In genomic region chr4:77758804-77759203, GRCh38 we compare ENCODE assay signal across 23 cellular contexts.
DNase-seq lines count a peak whose midpoint lies in the region; ATAC-seq lines count a peak whose summit lies in the region.
"Had no signal": no experiment of that assay in that cellular context is flagged by ENCODE, and none has a peak within 500 bp of the region (broad histone marks: within the 10 kb centered on the region; RNA-seq: fewer than 3 reads in every experiment).

No MANE protein-coding gene starts in this region.

- peak overlapping the region; percentile 69 for H3K27ac Mint-ChIP-seq in activated CD4-positive, alpha-beta T cell treated with anti-CD3 and anti-CD28 coated beads for 36 hours
- peak overlapping the region; percentile 61 for H3K27ac Mint-ChIP-seq in stimulated activated naive CD8-positive, alpha-beta T cell treated with anti-CD3 and anti-CD28 coated beads, Interleukin-15, Interleukin-2, amounts not matched to agents 100 ng/mL and 50 ng/mL, for 24 hours
- H3K27ac Mint-ChIP-seq in memory B cell, result peak overlapping the region; percentile 84
- peak overlapping the region; percentile 24 for H3K27ac Mint-ChIP-seq in stimulated activated effector memory CD8-positive, alpha-beta T cell treated with anti-CD3 and anti-CD28 coated beads, Interleukin-12 subunit alpha, Interleukin-12 subunit beta, amount 100 ng/mL, for 72 hours
- H3K27ac Mint-ChIP-seq: GM23338, H9 had no signal

- POLR2A ChIA-PET in activated CD4-positive, alpha-beta T cell treated with anti-CD3 and anti-CD28 coated beads for 36 hours (lab: Charles Lee), result no interaction called here

- H3K27ac ChIP-seq in caudate nucleus (ENCODE audit: low read depth, low read length), result no peak overlapping the region
- H3K27ac ChIP-seq: 22Rv1, PC-9 had no signal

- no peak overlapping the region for H3K4me3 Mint-ChIP-seq in activated CD4-positive, alpha-beta T cell treated with anti-CD3 and anti-CD28 coated beads for 36 hours
- H3K4me3 Mint-ChIP-seq in stimulated activated naive CD8-positive, alpha-beta T cell treated with anti-CD3 and anti-CD28 coated beads, Interleukin-15, Interleukin-2, amounts not matched to agents 100 ng/mL and 50 ng/mL, for 24 hours, result no peak overlapping the region
- H3K4me3 Mint-ChIP-seq in memory B cell, result no peak overlapping the region
- no peak overlapping the region for H3K4me3 Mint-ChIP-seq in stimulated activated effector memory CD8-positive, alpha-beta T cell treated with anti-CD3 and anti-CD28 coated beads, Interleukin-12 subunit alpha, Interleukin-12 subunit beta, amount 100 ng/mL, for 72 hours
- H3K4me3 Mint-ChIP-seq: CD14-positive monocyte, GM23338, H9 had no signal

- no peak for ATAC-seq in activated CD4-positive, alpha-beta T cell treated with anti-CD3 and anti-CD28 coated beads for 36 hours
- no peak for ATAC-seq in stimulated activated naive CD8-positive, alpha-beta T cell treated with anti-CD3 and anti-CD28 coated beads, Interleukin-15, Interleukin-2, amounts not matched to agents 100 U/mL and 50 U/mL, for 24 hours
- no peak for ATAC-seq in memory B cell (ENCODE audit: low read depth)
- no peak for ATAC-seq in stimulated activated effector memory CD8-positive, alpha-beta T cell treated with anti-CD3 and anti-CD28 coated beads, Interleukin-12 subunit alpha, Interleukin-12 subunit beta, amount 100 ng/mL, for 72 hours
- ATAC-seq: GM23338 had no signal

- H3K9me3 Mint-ChIP-seq in activated CD4-positive, alpha-beta T cell treated with anti-CD3 and anti-CD28 coated beads for 36 hours (ENCODE audit: low read depth), result peaks cover 16% of the 10 kb centered on the region
- peaks cover 25% of the 10 kb centered on the region for H3K9me3 Mint-ChIP-seq in stimulated activated naive CD8-positive, alpha-beta T cell treated with anti-CD3 and anti-CD28 coated beads, Interleukin-15, Interleukin-2, amounts not matched to agents 100 ng/mL and 50 ng/mL, for 24 hours
- H3K9me3 Mint-ChIP-seq in memory B cell, result peaks cover 7% of the 10 kb centered on the region
- peaks cover 17% of the 10 kb centered on the region for H3K9me3 Mint-ChIP-seq in stimulated activated effector memory CD8-positive, alpha-beta T cell treated with anti-CD3 and anti-CD28 coated beads, Interleukin-12 subunit alpha, Interleukin-12 subunit beta, amount 100 ng/mL, for 72 hours

- H3K27me3 Mint-ChIP-seq in activated CD4-positive, alpha-beta T cell treated with anti-CD3 and anti-CD28 coated beads for 36 hours, result no peaks in the 10 kb centered on the region
- H3K27me3 Mint-ChIP-seq in stimulated activated naive CD8-positive, alpha-beta T cell treated with anti-CD3 and anti-CD28 coated beads, Interleukin-15, Interleukin-2, amounts not matched to agents 100 ng/mL and 50 ng/mL, for 24 hours, result no peaks in the 10 kb centered on the region
- no peaks in the 10 kb centered on the region for H3K27me3 Mint-ChIP-seq in memory B cell

- CTCF ChIA-PET in activated CD4-positive, alpha-beta T cell treated with anti-CD3 and anti-CD28 coated beads for 36 hours (lab: Charles Lee), result interaction anchor here (0.9 kb wide), 1 partner anchor 12 kb away, joined by 3 read pairs; no protein-coding TSS in a partner anchor

- intact Hi-C loops in activated CD4-positive, alpha-beta T cell treated with anti-CD3 and anti-CD28 coated beads for 36 hours (cut with DNase I, micrococcal nuclease), result no loop called here

- peaks cover 69% of the 10 kb centered on the region for H3K36me3 Mint-ChIP-seq in activated CD4-positive, alpha-beta T cell treated with anti-CD3 and anti-CD28 coated beads for 36 hours (ENCODE audit: low read depth)
- peaks cover 85% of the 10 kb centered on the region for H3K36me3 Mint-ChIP-seq in stimulated activated naive CD8-positive, alpha-beta T cell treated with anti-CD3 and anti-CD28 coated beads, Interleukin-15, Interleukin-2, amounts not matched to agents 100 ng/mL and 50 ng/mL, for 24 hours (ENCODE audit: low read depth)
- H3K36me3 Mint-ChIP-seq in memory B cell, result peaks cover 45% of the 10 kb centered on the region
- peaks cover 84% of the 10 kb centered on the region for H3K36me3 Mint-ChIP-seq in stimulated activated effector memory CD8-positive, alpha-beta T cell treated with anti-CD3 and anti-CD28 coated beads, Interleukin-12 subunit alpha, Interleukin-12 subunit beta, amount 100 ng/mL, for 72 hours

- peaks cover 27% of the 10 kb centered on the region for H3K4me1 Mint-ChIP-seq in activated CD4-positive, alpha-beta T cell treated with anti-CD3 and anti-CD28 coated beads for 36 hours
- peaks cover 28% of the 10 kb centered on the region for H3K4me1 Mint-ChIP-seq in stimulated activated naive CD8-positive, alpha-beta T cell treated with anti-CD3 and anti-CD28 coated beads, Interleukin-15, Interleukin-2, amounts not matched to agents 100 ng/mL and 50 ng/mL, for 24 hours (ENCODE audit: low read depth)
- peaks cover 4% of the 10 kb centered on the region for H3K4me1 Mint-ChIP-seq in memory B cell
- H3K4me1 Mint-ChIP-seq in stimulated activated effector memory CD8-positive, alpha-beta T cell treated with anti-CD3 and anti-CD28 coated beads, Interleukin-12 subunit alpha, Interleukin-12 subunit beta, amount 100 ng/mL, for 72 hours, result peaks cover 31% of the 10 kb centered on the region
- H3K4me1 Mint-ChIP-seq: CD14-positive monocyte, GM23338, H9 had no signal

- no peak for DNase-seq in activated CD4-positive, alpha-beta T cell treated with anti-CD3 and anti-CD28 coated beads for 36 hours
- DNase-seq in activated CD4-positive, alpha-beta T cell treated with anti-CD3 and anti-CD28 coated beads for 4 hours, result no peak
- DNase-seq in stimulated activated naive CD8-positive, alpha-beta T cell treated with anti-CD3 and anti-CD28 coated beads, Interleukin-15, Interleukin-2, amounts not matched to agents 100 U/mL and 50 U/mL, for 24 hours, result no peak
- DNase-seq in memory B cell (ENCODE audit: low spot score in 2 of 2), result no peak
- DNase-seq in stimulated activated effector memory CD8-positive, alpha-beta T cell treated with anti-CD3 and anti-CD28 coated beads, Interleukin-12 subunit alpha, Interleukin-12 subunit beta, amount 100 ng/mL, for 72 hours (ENCODE audit: low spot score in 2 of 2), result no peak
- DNase-seq in MV-4-11 (lab: John Stamatoyannopoulos, UW), result no peak
- DNase-seq in caudate nucleus (lab: John Stamatoyannopoulos, UW), result no peak
- DNase-seq: BE2C, H9, KBM-7, NCI-H1048, NCI-H1417, NCI-H1694, NCI-H2029 treated with DMSO at 0.1 percent for 48 hours, NCI-H446 treated with DMSO at 0.1 percent for 48 hours, NCI-H526, NCI-H82, PC-9, SHP77 had no signal

Comparison
In these comparisons a context has a peak if more than half of its experiments do, and no peak if none do; other contexts are left out.
1. H3K27ac Mint-ChIP-seq: peak in every context shown above with its lines; median percentile 84 in memory B cell; 69 in activated CD4-positive, alpha-beta T cell treated with anti-CD3 and anti-CD28 coated beads for 36 hours; 61 in stimulated activated naive CD8-positive, alpha-beta T cell treated with anti-CD3 and anti-CD28 coated beads, Interleukin-15, Interleukin-2, amounts not matched to agents 100 ng/mL and 50 ng/mL, for 24 hours; 24 in stimulated activated effector memory CD8-positive, alpha-beta T cell treated with anti-CD3 and anti-CD28 coated beads, Interleukin-12 subunit alpha, Interleukin-12 subunit beta, amount 100 ng/mL, for 72 hours.